Comparison of ENCODE assay signal across 8 cellular contexts in genomic region chr14:91835920-91836843, GRCh38. TPM values are rescaled to one million over a fixed set of nuclear protein-coding genes. Genes with fewer than 3 reads are reported as not detected.
DNase-seq lines count a peak whose midpoint lies in the region; ATAC-seq and TF ChIP-seq lines count a peak whose summit lies in the region.

No MANE protein-coding gene starts in this region.

- peak overlapping the region; percentile 13 for H3K9ac ChIP-seq in smooth muscle cell (ENCODE audit: low read depth)

- no peaks in the 10 kb centered on the region for H3F3A ChIP-seq in smooth muscle cell (ENCODE audit: low read depth)

- ATAC-seq in HG03521 (IDR thresholded peaks at IDR 0.05; ENCODE audit: unreplicated experiment), result peak; percentile 61
- ATAC-seq in Panc1, result peak; percentile 95

- H3K27ac ChIP-seq in Panc1 (ENCODE audit: low read length), result no peak overlapping the region
- H3K27ac ChIP-seq in smooth muscle cell (ENCODE audit: low read depth), result no peak overlapping the region

- H3K4me1 Mint-ChIP-seq in activated naive CD4-positive, alpha-beta T cell treated with anti-CD3 and anti-CD28 coated beads, Interleukin-2, amount 10 ng/mL, durations not matched to agents 7 days and 5 days, result peaks cover 68% of the 10 kb centered on the region

- peaks cover 71% of the 10 kb centered on the region for H3K36me3 Mint-ChIP-seq in activated naive CD4-positive, alpha-beta T cell treated with anti-CD3 and anti-CD28 coated beads, Interleukin-2, amount 10 ng/mL, durations not matched to agents 7 days and 5 days

- no peaks in the 10 kb centered on the region for H4K20me1 ChIP-seq in smooth muscle cell (ENCODE audit: low read depth)

- peaks cover 17% of the 10 kb centered on the region for H3K27me3 Mint-ChIP-seq in activated naive CD4-positive, alpha-beta T cell treated with anti-CD3 and anti-CD28 coated beads, Interleukin-2, amount 10 ng/mL, durations not matched to agents 7 days and 5 days

- H3K27ac Mint-ChIP-seq in activated naive CD4-positive, alpha-beta T cell treated with anti-CD3 and anti-CD28 coated beads, Interleukin-2, amount 10 ng/mL, durations not matched to agents 7 days and 5 days, result no peak overlapping the region

- H3K4me3 ChIP-seq in Panc1 (ENCODE audit: low read depth in 2 of 2, low read length in 2 of 2), result peak overlapping the region; percentile 35 to 55
- peak overlapping the region; percentile 68 for H3K4me3 ChIP-seq in smooth muscle cell

- no peaks in the 10 kb centered on the region for H3K9me3 ChIP-seq in Panc1 (ENCODE audit: control insufficient read depth, insufficient read depth, low read depth, low read length)
- no peaks in the 10 kb centered on the region for H3K9me3 ChIP-seq in smooth muscle cell (replicated peaks; ENCODE audit: low read depth)

- H3K4me2 ChIP-seq in smooth muscle cell, result peak overlapping the region; percentile 85

- TF ChIP-seq CTCF in Panc1 (IDR thresholded peaks at IDR 0.05) (no peak; the same call in 1 of the 2 replicates), smooth muscle cell (IDR thresholded peaks at IDR 0.05; ENCODE audit: borderline replicate concordance, insufficient read depth, poor library complexity, severe bottlenecking) (no peak)

- H2AFZ ChIP-seq in smooth muscle cell (ENCODE audit: low read depth), result peak overlapping the region; percentile 85

- H3K4me1 ChIP-seq in Panc1 (ENCODE audit: control insufficient read depth, insufficient read depth, low read length) (peaks cover 3% of the 10 kb centered on the region; the same call in 1 of the 2 replicates), smooth muscle cell (ENCODE audit: low read depth) (no peaks in the 10 kb centered on the region)

- peaks cover 28% of the 10 kb centered on the region for H3K27me3 ChIP-seq in Panc1 (ENCODE audit: control insufficient read depth, insufficient read depth, low read length)
- peaks cover 61% of the 10 kb centered on the region for H3K27me3 ChIP-seq in smooth muscle cell (ENCODE audit: low read depth)

- under 1% methylated on average over 48 of the region's 84 CpGs for WGBS in smooth muscle cell (ENCODE audit: low lambda C conversion rate)

- in situ Hi-C loops in Panc1 (cut with HindIII; ENCODE audit: low pct_unique_long_range_greater_than_20kb, low sequenced_read_pairs), result no loop called here

- H3K4me3 Mint-ChIP-seq in activated naive CD4-positive, alpha-beta T cell treated with anti-CD3 and anti-CD28 coated beads, Interleukin-2, amount 10 ng/mL, durations not matched to agents 7 days and 5 days, result peak overlapping the region; percentile 82

- CTCF ChIA-PET in Panc1 (lab: Charles Lee), result no interaction called here
- CTCF ChIA-PET in activated naive CD4-positive, alpha-beta T cell treated with anti-CD3 and anti-CD28 coated beads, Interleukin-2, amount 10 ng/mL, durations not matched to agents 7 days and 5 days (lab: Charles Lee), result interaction anchor here (0.9 kb wide), 1 partner anchor 38 kb away, joined by 3 read pairs; no protein-coding TSS in a partner anchor

- H3K36me3 ChIP-seq in Panc1 (ENCODE audit: control insufficient read depth, insufficient read depth, low read length) (peaks cover 2% of the 10 kb centered on the region; the same call in 1 of the 2 replicates), smooth muscle cell (ENCODE audit: low read depth) (no peaks in the 10 kb centered on the region)

- DNase-seq in NCI-H2029 (lab: John Stamatoyannopoulos, UW) (peak; percentile 74), NCI-H2029 treated with DMSO at 0.1 percent for 48 hours (lab: John Stamatoyannopoulos, UW) (no peak), Panc1 (ENCODE audit: low read depth, low spot score) (no peak), iPS DF 19.7 (ENCODE audit: low read depth, low spot score) (peak; percentile 54), smooth muscle cell (lab: John Stamatoyannopoulos, UW; ENCODE audit: unreplicated experiment) (no peak), MV-4-11 (lab: John Stamatoyannopoulos, UW) (no peak)
- DNase-seq in activated naive CD4-positive, alpha-beta T cell treated with anti-CD3 and anti-CD28 coated beads, Interleukin-2, amount 10 ng/mL, durations not matched to agents 7 days and 5 days, result peak; percentile 88

- POLR2A ChIA-PET in Panc1 (lab: Charles Lee), result no interaction called here

- no peaks in the 10 kb centered on the region for H3K9me3 Mint-ChIP-seq in activated naive CD4-positive, alpha-beta T cell treated with anti-CD3 and anti-CD28 coated beads, Interleukin-2, amount 10 ng/mL, durations not matched to agents 7 days and 5 days

- no peaks in the 10 kb centered on the region for H3K79me2 ChIP-seq in smooth muscle cell (ENCODE audit: low read depth)

- BruUV-seq in Panc1 (replicated peaks; lab: Mats Ljungman, UMichigan), result no TSS peak

- intact Hi-C loops in Panc1 (cut with micrococcal nuclease; ENCODE audit: unreplicated experiment), result no loop called here

RNA-seq across cellular contexts. Expression of gene TC2N, which starts 31.2 kb away (rescaled TPM):
- total RNA-seq in Panc1 (2021; ENCODE audit: unreplicated experiment) (0.49 TPM), smooth muscle cell (5.7 and 10.3 TPM in 2 replicates)
- polyA plus RNA-seq in Panc1 (2012; ENCODE audit: insufficient read length), result not detected
- 0.33 and 2.8 TPM in 2 replicates for polyA plus RNA-seq in smooth muscle cell

Comparison
In these comparisons a context has a peak if more than half of its experiments do, and no peak if none do; other contexts are left out.
1. DNase-seq: peak in NCI-H2029 (single experiment), activated naive CD4-positive, alpha-beta T cell treated with anti-CD3 and anti-CD28 coated beads, Interleukin-2, amount 10 ng/mL, durations not matched to agents 7 days and 5 days (single experiment) and iPS DF 19.7 (single experiment); none in NCI-H2029 treated with DMSO at 0.1 percent for 48 hours (single experiment), Panc1 (single experiment), smooth muscle cell (single experiment) and MV-4-11 (single experiment).